Comparison of ENCODE assay signal across 8 cellular contexts in genomic region chr12:127233016-127233415, GRCh38.
"Had no signal": no experiment of that assay in that cellular context is flagged by ENCODE, and none has a peak within 500 bp of the region (broad histone marks: within the 10 kb centered on the region; RNA-seq: fewer than 3 reads in every experiment).

No MANE protein-coding gene starts in this region.

- H3K27ac ChIP-seq: GM23248, KMS-11 had no signal

- FAIRE-seq: HTR-8/SVneo had no signal

- H3K4me2 ChIP-seq: KMS-11 had no signal

- H3K27ac Mint-ChIP-seq: IgD-negative memory B cell had no signal

- H3K27me3 Mint-ChIP-seq: IgD-negative memory B cell had no signal

- H3K4me3 Mint-ChIP-seq: IgD-negative memory B cell had no signal

- H3K36me3 ChIP-seq: HAP-1 had no signal

- H3K36me3 Mint-ChIP-seq: IgD-negative memory B cell had no signal

- H3K4me1 Mint-ChIP-seq: IgD-negative memory B cell had no signal

- H3K4me1 ChIP-seq: HAP-1 had no signal

- H3K9me3 ChIP-seq: HAP-1 had no signal

- H3K4me3 ChIP-seq: GM23248, HAP-1 had no signal

- DNase-seq: GM23248, GOT3, H7, KBM-7 had no signal

- H3K9ac ChIP-seq: GM23248, KMS-11 had no signal
